14 cellular contexts compared by ENCODE assay signal in the genomic region with DNA sequence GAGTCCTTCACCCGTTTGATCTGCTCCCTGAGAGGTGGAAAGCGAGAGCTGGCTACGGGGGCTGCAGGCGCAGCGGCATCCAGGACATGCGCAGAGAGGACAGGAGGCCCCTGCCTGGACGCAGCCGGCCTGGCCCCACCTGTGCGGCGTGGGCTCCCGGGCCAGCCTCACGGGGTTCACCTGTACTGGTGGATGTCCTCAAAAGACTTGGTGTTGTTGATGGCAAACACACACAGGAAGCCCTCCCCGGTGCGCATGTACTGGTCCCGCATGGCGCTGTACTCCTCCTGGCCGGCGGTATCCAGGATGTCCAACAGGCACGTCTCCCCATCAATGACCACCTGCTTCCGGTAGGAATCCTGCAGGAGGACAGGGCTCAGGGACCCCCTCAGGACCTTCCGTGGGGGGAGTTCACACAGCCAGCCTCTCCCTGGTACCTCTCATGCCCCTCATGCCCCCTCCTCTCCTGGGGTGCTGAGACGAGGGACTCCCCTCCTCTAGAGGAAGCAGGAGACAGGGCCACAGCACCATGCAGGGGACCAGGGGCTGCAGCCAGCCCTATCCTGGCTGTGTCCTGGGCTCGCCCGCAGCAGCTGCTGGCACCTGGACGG. TPM values are rescaled to one million over a fixed set of nuclear protein-coding genes. Genes with fewer than 3 reads are reported as not detected.
DNase-seq lines count a peak whose midpoint lies in the region; ATAC-seq and TF ChIP-seq lines count a peak whose summit lies in the region.
"Had no signal": no experiment of that assay in that cellular context is flagged by ENCODE, and none has a peak within 500 bp of the region (broad histone marks: within the 10 kb centered on the region; RNA-seq: fewer than 3 reads in every experiment).

No MANE protein-coding gene starts in this region.

- no peaks in the 10 kb centered on the region for H3K9me2 ChIP-seq in hepatocyte (replicated peaks; ENCODE audit: insufficient read depth)

- no peak for DNase-seq in activated naive CD8-positive, alpha-beta T cell treated with anti-CD3 and anti-CD28 coated beads, Interleukin-2, amount 10 ng/mL, durations not matched to agents 7 days and 5 days
- DNase-seq in activated naive CD8-positive, alpha-beta T cell treated with anti-CD3 and anti-CD28 coated beads for 36 hours = no peak
- DNase-seq in hepatocyte (ENCODE audit: low spot score) (peak; percentile 4), tibial artery (no peak)
- DNase-seq: activated CD4-positive, alpha-beta T cell treated with anti-CD3 and anti-CD28 coated beads for 4 hours; immature natural killer cell; NK-92 treated with Interleukin-12 subunit alpha and Interleukin-12 subunit beta, amount 100 ng/mL, for 24 hours; stimulated activated naive CD4-positive, alpha-beta T cell treated with Interleukin-2 at 50 U/mL for 16 hours had no signal

- no peak for ATAC-seq in activated naive CD8-positive, alpha-beta T cell treated with anti-CD3 and anti-CD28 coated beads, Interleukin-2, amount 10 ng/mL, durations not matched to agents 7 days and 5 days (ENCODE audit: low read depth)
- ATAC-seq in HG03342 (IDR thresholded peaks at IDR 0.05; ENCODE audit: unreplicated experiment) (no peak), GM21423 (IDR thresholded peaks at IDR 0.05; ENCODE audit: unreplicated experiment) (no peak), HG03442 (IDR thresholded peaks at IDR 0.05; ENCODE audit: unreplicated experiment) (no peak)
- ATAC-seq: sciatic nerve had no signal

- intact Hi-C loops in tibial artery (cut with DNase I; ENCODE audit: low total_unique reads) = loop anchor here (2.0 to 10.0 kb wide), 2 partner anchors 77 to 229 kb away; partner anchors contain the start of gene IFITM2

- peaks cover 2% of the 10 kb centered on the region for H3K36me3 Mint-ChIP-seq in activated naive CD8-positive, alpha-beta T cell treated with anti-CD3 and anti-CD28 coated beads, Interleukin-2, amount 10 ng/mL, durations not matched to agents 7 days and 5 days
- peaks cover 2% of the 10 kb centered on the region for H3K36me3 Mint-ChIP-seq in activated naive CD8-positive, alpha-beta T cell treated with anti-CD3 and anti-CD28 coated beads for 36 hours
- H3K36me3 Mint-ChIP-seq: immature natural killer cell had no signal

- WGBS in hepatocyte (ENCODE audit: low lambda C conversion rate, missing lambda C conversion rate) = 98% methylated on average over 23 of the region's 25 CpGs

- peaks cover 10% of the 10 kb centered on the region for H3K79me2 ChIP-seq in hepatocyte

- H3K36me3 ChIP-seq in hepatocyte (replicated peaks; ENCODE audit: insufficient read depth, low read depth) (no peaks in the 10 kb centered on the region), tibial artery (peaks cover 22 to 45% (median 24%) of the 10 kb centered on the region in 3 donors)

- H3K27me3 ChIP-seq in hepatocyte (no peaks in the 10 kb centered on the region), tibial artery (peaks cover 0 to 11% of the 10 kb centered on the region in 2 donors)

- H3K4me2 ChIP-seq in hepatocyte = peak overlapping the region; percentile 99

- H3K27ac ChIP-seq in VCaP (peak overlapping the region; percentile 86), hepatocyte (no peak overlapping the region), tibial artery (no peak overlapping the region)

- H3K4me3 Mint-ChIP-seq in activated naive CD8-positive, alpha-beta T cell treated with anti-CD3 and anti-CD28 coated beads, Interleukin-2, amount 10 ng/mL, durations not matched to agents 7 days and 5 days = peak overlapping the region; percentile 16
- no peak overlapping the region for H3K4me3 Mint-ChIP-seq in activated naive CD8-positive, alpha-beta T cell treated with anti-CD3 and anti-CD28 coated beads for 36 hours

- H3K27ac Mint-ChIP-seq in activated naive CD8-positive, alpha-beta T cell treated with anti-CD3 and anti-CD28 coated beads, Interleukin-2, amount 10 ng/mL, durations not matched to agents 7 days and 5 days = no peak overlapping the region
- no peak overlapping the region for H3K27ac Mint-ChIP-seq in activated naive CD8-positive, alpha-beta T cell treated with anti-CD3 and anti-CD28 coated beads for 36 hours
- H3K27ac Mint-ChIP-seq: immature natural killer cell had no signal

- H3K4me3 ChIP-seq in hepatocyte = no peak overlapping the region
- peak overlapping the region; percentile 81 to 98 for H3K4me3 ChIP-seq in tibial artery

- no peaks in the 10 kb centered on the region for H3K27me3 Mint-ChIP-seq in activated naive CD8-positive, alpha-beta T cell treated with anti-CD3 and anti-CD28 coated beads, Interleukin-2, amount 10 ng/mL, durations not matched to agents 7 days and 5 days
- no peaks in the 10 kb centered on the region for H3K27me3 Mint-ChIP-seq in activated naive CD8-positive, alpha-beta T cell treated with anti-CD3 and anti-CD28 coated beads for 36 hours

- peaks cover 15% of the 10 kb centered on the region for H4K20me1 ChIP-seq in hepatocyte (ENCODE audit: insufficient read depth, poor library complexity, severe bottlenecking)

- no peak overlapping the region for H2AFZ ChIP-seq in hepatocyte

- POLR2A ChIA-PET in activated naive CD8-positive, alpha-beta T cell treated with anti-CD3 and anti-CD28 coated beads, Interleukin-2, amount 10 ng/mL, durations not matched to agents 7 days and 5 days (lab: Charles Lee) = interaction anchor here (1.6 kb wide), 1 partner anchor 86 kb away, joined by 4 read pairs; no protein-coding TSS in a partner anchor

- H3K9me3 ChIP-seq in hepatocyte (ENCODE audit: low read depth) (no peaks in the 10 kb centered on the region), tibial artery (no peaks in the 10 kb centered on the region)

- TF ChIP-seq CTCF in VCaP (conservative IDR thresholded peaks at IDR 0.05) (no peak), hepatocyte (IDR thresholded peaks at IDR 0.05; ENCODE audit: poor library complexity) (no peak), tibial artery (IDR thresholded peaks at IDR 0.05) (no peak)

- peaks cover 25% of the 10 kb centered on the region for H3K4me1 ChIP-seq in hepatocyte (ENCODE audit: insufficient read depth)
- peaks cover 3 to 44% (median 34%) of the 10 kb centered on the region in 4 donors for H3K4me1 ChIP-seq in tibial artery

- H3K9me3 Mint-ChIP-seq in activated naive CD8-positive, alpha-beta T cell treated with anti-CD3 and anti-CD28 coated beads, Interleukin-2, amount 10 ng/mL, durations not matched to agents 7 days and 5 days = no peaks in the 10 kb centered on the region
- no peaks in the 10 kb centered on the region for H3K9me3 Mint-ChIP-seq in activated naive CD8-positive, alpha-beta T cell treated with anti-CD3 and anti-CD28 coated beads for 36 hours
- H3K9me3 Mint-ChIP-seq: immature natural killer cell had no signal

- peaks cover 7% of the 10 kb centered on the region for H3K4me1 Mint-ChIP-seq in activated naive CD8-positive, alpha-beta T cell treated with anti-CD3 and anti-CD28 coated beads, Interleukin-2, amount 10 ng/mL, durations not matched to agents 7 days and 5 days
- H3K4me1 Mint-ChIP-seq in activated naive CD8-positive, alpha-beta T cell treated with anti-CD3 and anti-CD28 coated beads for 36 hours = peaks cover 12% of the 10 kb centered on the region

RNA-seq across cellular contexts. Expression of gene HRAS, which starts 1.7 kb away (rescaled TPM):
- total RNA-seq in activated naive CD8-positive, alpha-beta T cell treated with anti-CD3 and anti-CD28 coated beads, Interleukin-2, amount 10 ng/mL, durations not matched to agents 7 days and 5 days = 10 to 100 TPM; 47.6 to 49.9 TPM
- total RNA-seq in activated naive CD8-positive, alpha-beta T cell treated with anti-CD3 and anti-CD28 coated beads for 36 hours = 10 to 100 TPM; 46.0 to 48.7 TPM
- total RNA-seq in hepatocyte = 19.3 and 28.4 TPM in 2 replicates
- 57.9 and 84.0 TPM in 2 replicates for polyA plus RNA-seq in hepatocyte

RNA-seq across cellular contexts. Expression of gene LRRC56, which starts 3.6 kb away (rescaled TPM):
- total RNA-seq in activated naive CD8-positive, alpha-beta T cell treated with anti-CD3 and anti-CD28 coated beads, Interleukin-2, amount 10 ng/mL, durations not matched to agents 7 days and 5 days = 1 to 10 TPM; 4.3 to 4.7 TPM
- 1 to 10 TPM; 1.4 to 2.2 TPM for total RNA-seq in activated naive CD8-positive, alpha-beta T cell treated with anti-CD3 and anti-CD28 coated beads for 36 hours
- 0.64 and 1.6 TPM in 2 replicates for total RNA-seq in hepatocyte
- polyA plus RNA-seq in hepatocyte = 0.40 and 1.2 TPM in 2 replicates

RNA-seq across cellular contexts. Expression of gene RNH1, which starts 26.6 kb away (rescaled TPM):
- 10 to 100 TPM; 88.9 to 93.2 TPM for total RNA-seq in activated naive CD8-positive, alpha-beta T cell treated with anti-CD3 and anti-CD28 coated beads, Interleukin-2, amount 10 ng/mL, durations not matched to agents 7 days and 5 days
- total RNA-seq in activated naive CD8-positive, alpha-beta T cell treated with anti-CD3 and anti-CD28 coated beads for 36 hours = 10 to 100 TPM; 94.7 to 97.2 TPM
- total RNA-seq in hepatocyte = 87.5 and 105 TPM in 2 replicates
- polyA plus RNA-seq in hepatocyte = 199 and 200 TPM in 2 replicates

RNA-seq across cellular contexts. Expression of gene LMNTD2, which starts 26.8 kb away (rescaled TPM):
- total RNA-seq in activated naive CD8-positive, alpha-beta T cell treated with anti-CD3 and anti-CD28 coated beads, Interleukin-2, amount 10 ng/mL, durations not matched to agents 7 days and 5 days = 1 to 10 TPM; 2.5 to 2.7 TPM
- total RNA-seq in activated naive CD8-positive, alpha-beta T cell treated with anti-CD3 and anti-CD28 coated beads for 36 hours = 1 to 10 TPM; 1.2 to 1.3 TPM
- total RNA-seq in hepatocyte = 3.4 and 7.3 TPM in 2 replicates
- polyA plus RNA-seq in hepatocyte = 15.9 and 19.1 TPM in 2 replicates
- total RNA-seq: cerebellum had no signal

RNA-seq across cellular contexts. Expression of gene RASSF7, which starts 27.1 kb away (rescaled TPM):
- 10 to 100 TPM; 36.5 to 41.0 TPM for total RNA-seq in activated naive CD8-positive, alpha-beta T cell treated with anti-CD3 and anti-CD28 coated beads, Interleukin-2, amount 10 ng/mL, durations not matched to agents 7 days and 5 days
- 10 to 100 TPM in 1 of 2 experiments, 1 to 10 TPM in 1; 9.8 to 11.5 TPM for total RNA-seq in activated naive CD8-positive, alpha-beta T cell treated with anti-CD3 and anti-CD28 coated beads for 36 hours
- 47.6 and 75.8 TPM in 2 replicates for total RNA-seq in hepatocyte
- polyA plus RNA-seq in hepatocyte = 104 and 130 TPM in 2 replicates
